In the genomic region with DNA sequence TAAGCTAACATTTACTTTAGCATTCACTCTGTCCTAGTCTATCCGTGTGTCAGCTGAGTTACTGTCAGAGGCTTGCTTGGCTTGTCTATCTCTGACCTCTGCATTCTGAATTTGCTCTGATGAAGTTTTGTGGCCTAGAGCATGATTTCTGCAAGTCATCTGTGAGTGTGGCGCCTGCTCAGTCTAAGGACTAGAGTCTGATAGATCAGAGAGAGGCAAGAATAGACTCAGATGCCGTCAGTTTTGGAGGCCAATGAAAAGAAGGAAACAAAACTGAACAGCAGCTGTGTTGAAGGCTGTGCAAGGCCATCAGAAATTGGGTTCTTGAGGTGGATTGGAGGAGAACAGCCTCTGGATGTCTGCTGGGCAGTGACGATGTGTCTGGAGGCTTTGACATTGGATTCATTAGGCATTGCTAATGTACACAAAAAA, we compare ENCODE assay signal across 10 cellular contexts.
DNase-seq lines count a peak whose midpoint lies in the region; ATAC-seq, FAIRE-seq and TF ChIP-seq lines count a peak whose summit lies in the region.
"Had no signal": no experiment of that assay in that cellular context is flagged by ENCODE, and none has a peak within 500 bp of the region (broad histone marks: within the 10 kb centered on the region; RNA-seq: fewer than 3 reads in every experiment).

No MANE protein-coding gene starts in this region.

- no peak overlapping the region for H3K4me3 Mint-ChIP-seq in naive thymus-derived CD4-positive, alpha-beta T cell
- H3K4me3 Mint-ChIP-seq: T-cell had no signal

- no peaks in the 10 kb centered on the region for H3K27me3 Mint-ChIP-seq in naive thymus-derived CD4-positive, alpha-beta T cell
- H3K27me3 Mint-ChIP-seq: T-cell had no signal

- H3K4me1 ChIP-seq in GM12878 (ENCODE audit: control insufficient read depth, insufficient read depth, low read length) (no peaks in the 10 kb centered on the region), gastrocnemius medialis (peaks cover 15 to 20% of the 10 kb centered on the region in 2 donors), mucosa of descending colon (ENCODE audit: low read depth) (no peaks in the 10 kb centered on the region)
- H3K4me1 ChIP-seq in naive thymus-derived CD4-positive, alpha-beta T cell (ENCODE audit: control insufficient read depth in 2 of 2, insufficient read depth in 2 of 2, low read length in 2 of 2) = no peaks in the 10 kb centered on the region

- TF ChIP-seq EP300 in GM12878 (IDR thresholded peaks at IDR 0.05; ENCODE audit: borderline replicate concordance in 1 of 2, control insufficient read depth in 1 of 2, low read depth in 2 of 2, low read length in 2 of 2) = no peak

- peak; percentile 44 for ATAC-seq in GM12878
- ATAC-seq in gastrocnemius medialis = peak; percentile 89 to 93
- no peak for ATAC-seq in mucosa of descending colon
- ATAC-seq in naive thymus-derived CD4-positive, alpha-beta T cell = no peak
- ATAC-seq: T-cell had no signal

- H4K20me1 ChIP-seq in GM12878 (ENCODE audit: control insufficient read depth, insufficient read depth) = no peaks in the 10 kb centered on the region

- no peak overlapping the region for H3K4me3 ChIP-seq in GM12878
- peak overlapping the region in 3 of 4 donors; percentile 5 to 31 (median 26) for H3K4me3 ChIP-seq in gastrocnemius medialis
- no peak overlapping the region for H3K4me3 ChIP-seq in mucosa of descending colon
- no peak overlapping the region for H3K4me3 ChIP-seq in naive thymus-derived CD4-positive, alpha-beta T cell (ENCODE audit: low read length)

- H3K4me1 Mint-ChIP-seq in naive thymus-derived CD4-positive, alpha-beta T cell = no peaks in the 10 kb centered on the region
- H3K4me1 Mint-ChIP-seq: T-cell had no signal

- FAIRE-seq in GM12892 (lab: Jason Lieb, UNC) = peak; percentile 84
- FAIRE-seq in GM12878 (lab: Jason Lieb, UNC) = no peak

- H3K36me3 ChIP-seq in GM12878 (ENCODE audit: control insufficient read depth in 2 of 2, insufficient read depth in 2 of 2, low read length in 1 of 2) (no peaks in the 10 kb centered on the region), gastrocnemius medialis (no peaks in the 10 kb centered on the region), mucosa of descending colon (ENCODE audit: low read depth) (no peaks in the 10 kb centered on the region)
- no peaks in the 10 kb centered on the region for H3K36me3 ChIP-seq in naive thymus-derived CD4-positive, alpha-beta T cell (ENCODE audit: control insufficient read depth in 2 of 3, insufficient read depth in 3 of 3, low read length in 3 of 3)

- TF ChIP-seq POLR2A in GM12892 (IDR thresholded peaks at IDR 0.05; ENCODE audit: low read depth, low read length) (no peak), GM12878 (IDR thresholded peaks at IDR 0.05; ENCODE audit: low read depth, low read length) (no peak), gastrocnemius medialis (IDR thresholded peaks at IDR 0.05) (peak in 1 of 2 donors; percentile 39)

- H3K36me3 Mint-ChIP-seq in naive thymus-derived CD4-positive, alpha-beta T cell = no peaks in the 10 kb centered on the region
- H3K36me3 Mint-ChIP-seq: T-cell had no signal

- no peak for DNase-seq in GM12892 (ENCODE audit: insufficient read length)
- no peak for DNase-seq in GM12878 (ENCODE audit: low read depth, low spot score)
- DNase-seq in hepatic stellate cell (ENCODE audit: low spot score) = peak; percentile 40
- peak; percentile 62 to 76 for DNase-seq in gastrocnemius medialis
- DNase-seq in DMS 273 treated with DMSO at 0.1 percent for 48 hours (lab: John Stamatoyannopoulos, UW) = no peak
- DNase-seq in mucosa of descending colon = no peak
- DNase-seq in naive thymus-derived CD4-positive, alpha-beta T cell = no peak
- no peak for DNase-seq in COLO829 (ENCODE audit: low spot score)
- DNase-seq: DMS79, T-cell had no signal

- TF ChIP-seq RAD21 in GM12878 (IDR thresholded peaks at IDR 0.05; ENCODE audit: insufficient read depth, low read depth, low read length) = no peak

- BruUV-seq in GM12878 (replicated peaks; lab: Mats Ljungman, UMichigan) = no TSS peak

- no peaks in the 10 kb centered on the region for H3K9me3 ChIP-seq in GM12878 (replicated peaks; ENCODE audit: control insufficient read depth, insufficient read depth, low read length)
- no peaks in the 10 kb centered on the region for H3K9me3 ChIP-seq in gastrocnemius medialis
- no peaks in the 10 kb centered on the region for H3K9me3 ChIP-seq in mucosa of descending colon
- H3K9me3 ChIP-seq in naive thymus-derived CD4-positive, alpha-beta T cell (ENCODE audit: control insufficient read depth in 2 of 3, low read length in 3 of 3) = no peaks in the 10 kb centered on the region

- H3K4me2 ChIP-seq in GM12878 (ENCODE audit: control insufficient read depth, insufficient read depth) = no peak overlapping the region

- intact Hi-C loops in GM12878 (cut with micrococcal nuclease; ENCODE audit: unreplicated experiment) (no loop called here), gastrocnemius medialis (cut with DNase I; ENCODE audit: low total_unique reads) (loop anchor here (5.0 kb wide), 1 partner anchor 229 kb away; no protein-coding TSS in a partner anchor), mucosa of descending colon (cut with DNase I, micrococcal nuclease) (no loop called here)
- intact Hi-C loops in naive thymus-derived CD4-positive, alpha-beta T cell (cut with micrococcal nuclease) = no loop called here

- CTCF ChIA-PET in GM12878 (lab: Yijun Ruan, JAX) = no interaction called here
- CTCF ChIA-PET in naive thymus-derived CD4-positive, alpha-beta T cell (lab: Charles Lee) = no interaction called here

- WGBS in GM12878 (ENCODE audit: insufficient coverage, insufficient replicate concordance, low lambda C conversion rate, missing lambda C conversion rate) = 22% methylated on average over 4 of the region's 4 CpGs

- POLR2A ChIA-PET in GM12878 (lab: Charles Lee) = no interaction called here
- POLR2A ChIA-PET in naive thymus-derived CD4-positive, alpha-beta T cell (lab: Charles Lee) = no interaction called here

- no peak overlapping the region for H3K27ac Mint-ChIP-seq in naive thymus-derived CD4-positive, alpha-beta T cell
- H3K27ac Mint-ChIP-seq: T-cell had no signal

- H3K27ac ChIP-seq in GM12878 (ENCODE audit: control insufficient read depth, insufficient read depth) (no peak overlapping the region), gastrocnemius medialis (peak overlapping the region; percentile 78 to 85 (median 82))
- no peak overlapping the region for H3K27ac ChIP-seq in naive thymus-derived CD4-positive, alpha-beta T cell (ENCODE audit: low read depth, low read length)

- RAD21 ChIA-PET in GM12878 (lab: Charles Lee; ENCODE audit: unreplicated experiment) = no interaction called here

- H3K9ac ChIP-seq in GM12878 (ENCODE audit: control insufficient read depth, insufficient read depth, low read length) = no peak overlapping the region

- H3K9me3 Mint-ChIP-seq in naive thymus-derived CD4-positive, alpha-beta T cell = no peaks in the 10 kb centered on the region
- H3K9me3 Mint-ChIP-seq: T-cell had no signal

- no peak overlapping the region for H2AFZ ChIP-seq in GM12878 (ENCODE audit: control insufficient read depth, low read depth, low read length)

- in situ Hi-C loops in GM12878 (cut with MboI) (no loop called here), gastrocnemius medialis (cut with MboI; ENCODE audit: low sequenced_read_pairs in 4 of 4) (loop anchor here in 3 of 4 donors (5.0 to 10.0 kb wide), 4 partner anchors 106 to 282 kb away; no protein-coding TSS in a partner anchor)

- H3K27me3 ChIP-seq in GM12878 (replicated peaks in 1 of 2; ENCODE audit: control insufficient read depth in 2 of 2, insufficient read depth in 2 of 2, low read length in 1 of 2) (no peaks in the 10 kb centered on the region), gastrocnemius medialis (no peaks in the 10 kb centered on the region)
- no peaks in the 10 kb centered on the region for H3K27me3 ChIP-seq in naive thymus-derived CD4-positive, alpha-beta T cell (ENCODE audit: control insufficient read depth in 2 of 2, insufficient read depth in 2 of 2, low read length in 2 of 2)

- SMC1A ChIA-PET in GM12878 (lab: Charles Lee; ENCODE audit: uncharacterized antibody, unreplicated experiment) = no interaction called here

- no peaks in the 10 kb centered on the region for H3K79me2 ChIP-seq in GM12878 (ENCODE audit: control insufficient read depth, insufficient read depth, low read length)

- TF ChIP-seq CTCF in GM12878 (IDR thresholded peaks at IDR 0.05 in 2 of 3, conservative IDR thresholded peaks at IDR 0.05 in 1 of 3; ENCODE audit: control insufficient read depth in 2 of 3, extremely low read depth in 1 of 3, insufficient read depth in 1 of 3, low read depth in 3 of 3, low read length in 3 of 3) (no peak), gastrocnemius medialis (IDR thresholded peaks at IDR 0.05 in 4 of 5, conservative IDR thresholded peaks at IDR 0.05 in 1 of 5) (no peak), mucosa of descending colon (IDR thresholded peaks at IDR 0.05) (no peak)

TF ChIP-seq in GM12878, 131 proteins besides CTCF, POLR2A, EP300 and RAD21 (continues in another document):
- TF ChIP-seq REST (IDR thresholded peaks at IDR 0.05; ENCODE audit: low read depth, low read length) (no peak), GABPA (IDR thresholded peaks at IDR 0.05; ENCODE audit: low read depth) (no peak)

Comparison
In these comparisons a context has a peak if more than half of its experiments do, and no peak if none do; other contexts are left out.
1. DNase-seq: peak in hepatic stellate cell (single experiment) and gastrocnemius medialis (2 of 2); none in GM12892 (single experiment), GM12878 (single experiment), DMS 273 treated with DMSO at 0.1 percent for 48 hours (single experiment), mucosa of descending colon (0 of 3), naive thymus-derived CD4-positive, alpha-beta T cell (0 of 9) and COLO829 (single experiment).
2. ATAC-seq: peak in GM12878 (single experiment) and gastrocnemius medialis (2 of 2); none in mucosa of descending colon (single experiment) and naive thymus-derived CD4-positive, alpha-beta T cell (single experiment).
3. H3K27ac ChIP-seq: peak in gastrocnemius medialis (4 of 4); none in GM12878 (single experiment) and naive thymus-derived CD4-positive, alpha-beta T cell (single experiment).
4. H3K4me3 ChIP-seq: peak in gastrocnemius medialis (3 of 4); none in GM12878 (single experiment), mucosa of descending colon (single experiment) and naive thymus-derived CD4-positive, alpha-beta T cell (single experiment).